In the genomic region with DNA sequence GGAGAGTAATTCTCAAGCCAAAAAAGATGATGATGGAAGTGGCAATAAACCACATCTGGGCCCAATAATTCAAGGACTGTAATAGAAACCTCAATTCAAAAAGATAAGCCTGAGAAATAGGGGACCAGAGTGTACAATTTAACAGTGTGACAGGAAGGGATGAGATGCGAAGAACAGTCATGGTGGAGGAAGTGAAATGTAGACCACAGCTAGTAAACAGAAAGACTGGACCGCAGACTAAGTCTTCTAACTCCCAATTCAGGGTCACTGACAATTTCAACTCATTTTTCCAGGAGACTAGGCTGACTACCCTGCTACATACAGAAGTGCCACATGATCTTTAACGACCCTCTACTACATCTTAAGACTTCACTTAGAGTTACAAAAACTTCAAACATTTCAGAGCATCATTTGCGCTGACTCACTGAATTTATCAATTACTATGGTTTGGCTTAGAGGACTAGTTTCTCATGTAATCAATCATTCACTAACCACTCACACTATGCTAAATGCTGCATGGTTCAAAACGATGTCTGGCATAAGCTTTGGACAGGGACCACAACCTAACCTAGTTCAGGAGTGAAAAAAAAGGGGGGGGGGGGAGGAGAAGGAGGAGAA, we compare ENCODE assay signal across 10 cellular contexts. TPM values are rescaled to one million over a fixed set of nuclear protein-coding genes. Genes with fewer than 3 reads are reported as not detected.
DNase-seq lines count a peak whose midpoint lies in the region; ATAC-seq and TF ChIP-seq lines count a peak whose summit lies in the region.
"Had no signal": no experiment of that assay in that cellular context is flagged by ENCODE, and none has a peak within 500 bp of the region (broad histone marks: within the 10 kb centered on the region; RNA-seq: fewer than 3 reads in every experiment).

No MANE protein-coding gene starts in this region.

- peak overlapping the region in 4 of 5 experiments; percentile 28 to 54 (median 42) for H3K4me3 Mint-ChIP-seq in brain

- DNase-seq in COR-L47 (lab: John Stamatoyannopoulos, UW) (no peak), HuH-7 (ENCODE audit: low spot score) (no peak), NCI-H1436 treated with DMSO at 0.1 percent for 48 hours (lab: John Stamatoyannopoulos, UW) (no peak), NCI-H1436 (lab: John Stamatoyannopoulos, UW) (no peak)
- DNase-seq: activated gamma-delta T cell treated with Interleukin-2 at 50 U/mL for 16 hours, NCI-H748 treated with DMSO at 0.1 percent for 48 hours had no signal

- H3K4me1 Mint-ChIP-seq in brain, result peaks cover 98% of the 10 kb centered on the region

- H3K36me3 Mint-ChIP-seq in brain, result peaks cover 53% of the 10 kb centered on the region

- peak; percentile 92 for ATAC-seq in GM18498 (IDR thresholded peaks at IDR 0.05; ENCODE audit: unreplicated experiment)
- peak; percentile 89 for ATAC-seq in GM21423 (IDR thresholded peaks at IDR 0.05; ENCODE audit: unreplicated experiment)
- peak; percentile 83 for ATAC-seq in HG03378 (IDR thresholded peaks at IDR 0.05; ENCODE audit: unreplicated experiment)

- peak overlapping the region in 1 of 5 experiments; percentile 65 for H3K27ac Mint-ChIP-seq in brain

- no peaks in the 10 kb centered on the region for H3K27me3 Mint-ChIP-seq in brain

- no peak for TF ChIP-seq CTCF in brain (conservative IDR thresholded peaks at IDR 0.05)

- H3K9me3 Mint-ChIP-seq in brain, result peaks cover 0 to 3% (median 0%) of the 10 kb centered on the region in 5 experiments

RNA-seq across cellular contexts. Expression of a gene that starts 9.0 kb away (rescaled TPM):
- polyA plus RNA-seq in brain (ENCODE audit: insufficient read depth, low read depth, low replicate concordance), result 50.3 TPM
